8 cellular contexts compared by ENCODE assay signal in genomic region chr12:26831959-26832816, GRCh38. TPM values are rescaled to one million over a fixed set of nuclear protein-coding genes. Genes with fewer than 3 reads are reported as not detected.
A peak's percentile ranks its signal among the peaks of the same experiment; 100 is the strongest.
DNase-seq lines count a peak whose midpoint lies in the region; ATAC-seq and TF ChIP-seq lines count a peak whose summit lies in the region.

No MANE protein-coding gene starts in this region.

- no peaks in the 10 kb centered on the region for H3K36me3 ChIP-seq in CD4-positive, alpha-beta memory T cell (ENCODE audit: insufficient read depth, low read length)

- H3K9me3 Mint-ChIP-seq in CD4-positive, alpha-beta memory T cell, result peaks cover 0 to 2% (median 0%) of the 10 kb centered on the region in 8 donors
- no peaks in the 10 kb centered on the region for H3K9me3 Mint-ChIP-seq in activated T-cell treated with anti-CD3 and anti-CD28 coated beads, Interleukin-2, amount 50 U/mL, for 72 hours
- H3K9me3 Mint-ChIP-seq in natural killer cell, result no peaks in the 10 kb centered on the region

- no peaks in the 10 kb centered on the region for H3K27me3 Mint-ChIP-seq in CD4-positive, alpha-beta memory T cell
- no peaks in the 10 kb centered on the region for H3K27me3 Mint-ChIP-seq in activated T-cell treated with anti-CD3 and anti-CD28 coated beads, Interleukin-2, amount 50 U/mL, for 72 hours (ENCODE audit: low read depth)
- no peaks in the 10 kb centered on the region for H3K27me3 Mint-ChIP-seq in natural killer cell (ENCODE audit: low read depth in 2 of 2)

- POLR2A ChIA-PET in CD4-positive, alpha-beta memory T cell (lab: Charles Lee; ENCODE audit: partially characterized antibody), result interaction anchor here (0.6 to 2.8 kb wide), 24 partner anchors 10 to 1581 kb away, joined by 3 to 45 read pairs (median 4); partner anchors contain the start of genes CCDC91, FGFR1OP2, KLHL42 and KRAS

- peaks cover 36 to 62% (median 46%) of the 10 kb centered on the region in 4 donors for H3K4me1 Mint-ChIP-seq in CD4-positive, alpha-beta memory T cell
- peaks cover 53% of the 10 kb centered on the region for H3K4me1 Mint-ChIP-seq in activated T-cell treated with anti-CD3 and anti-CD28 coated beads, Interleukin-2, amount 50 U/mL, for 72 hours (ENCODE audit: low read depth)
- H3K4me1 Mint-ChIP-seq in natural killer cell, result peaks cover 49 to 51% of the 10 kb centered on the region in 2 donors

- H3K27me3 ChIP-seq in CD4-positive, alpha-beta memory T cell (ENCODE audit: insufficient read depth, low read length), result no peaks in the 10 kb centered on the region

- H3K4me1 ChIP-seq in CD4-positive, alpha-beta memory T cell (ENCODE audit: insufficient read depth, low read length), result peaks cover 25% of the 10 kb centered on the region

- no peaks in the 10 kb centered on the region for H3K9me3 ChIP-seq in CD4-positive, alpha-beta memory T cell (ENCODE audit: control insufficient read depth in 1 of 2, low read length in 2 of 2)

- H3K36me3 Mint-ChIP-seq in CD4-positive, alpha-beta memory T cell, result peaks cover 0 to 8% of the 10 kb centered on the region in 2 donors
- peaks cover 1 to 6% of the 10 kb centered on the region in 2 donors for H3K36me3 Mint-ChIP-seq in activated T-cell treated with anti-CD3 and anti-CD28 coated beads, Interleukin-2, amount 50 U/mL, for 72 hours (ENCODE audit: insufficient read depth in 2 of 2)
- H3K36me3 Mint-ChIP-seq in natural killer cell, result no peaks in the 10 kb centered on the region

- peak overlapping the region; percentile 96 to 99 (median 99) for H3K27ac Mint-ChIP-seq in CD4-positive, alpha-beta memory T cell
- H3K27ac Mint-ChIP-seq in activated T-cell treated with anti-CD3 and anti-CD28 coated beads, Interleukin-2, amount 50 U/mL, for 72 hours, result peak overlapping the region; percentile 96
- peak overlapping the region; percentile 97 to 98 for H3K27ac Mint-ChIP-seq in natural killer cell

- ATAC-seq in GM19351 (IDR thresholded peaks at IDR 0.05; ENCODE audit: unreplicated experiment), result peak; percentile 56
- peak; percentile 50 for ATAC-seq in HG03460 (IDR thresholded peaks at IDR 0.05; ENCODE audit: unreplicated experiment)
- peak; percentile 71 to 73 for ATAC-seq in activated T-cell treated with anti-CD3 and anti-CD28 coated beads, Interleukin-2, amount 50 U/mL, for 72 hours (replicated peaks in 1 of 2)
- ATAC-seq in natural killer cell, result peak; percentile 48 to 70 (median 51)

- no peak for TF ChIP-seq CTCF in natural killer cell (IDR thresholded peaks at IDR 0.05)

- intact Hi-C loops in CD4-positive, alpha-beta memory T cell (cut with micrococcal nuclease), result loop anchor here (1.0 to 5.0 kb wide), 5 partner anchors 53 to 717 kb away; partner anchors contain the start of genes PPFIBP1 and STK38L
- intact Hi-C loops in natural killer cell (cut with micrococcal nuclease), result loop anchor here (1.0 to 10.0 kb wide), 3 partner anchors 53 to 183 kb away; partner anchors contain the start of genes FGFR1OP2 and TM7SF3

- H3K27ac ChIP-seq in CD4-positive, alpha-beta memory T cell (ENCODE audit: low read depth, low read length), result peak overlapping the region; percentile 69

- H3K4me3 ChIP-seq in CD4-positive, alpha-beta memory T cell (ENCODE audit: low read length in 2 of 2), result peak overlapping the region; percentile 90 to 91

- H3K4me3 Mint-ChIP-seq in CD4-positive, alpha-beta memory T cell, result peak overlapping the region; percentile 97 to 99 (median 99)
- peak overlapping the region; percentile 95 to 98 for H3K4me3 Mint-ChIP-seq in activated T-cell treated with anti-CD3 and anti-CD28 coated beads, Interleukin-2, amount 50 U/mL, for 72 hours
- peak overlapping the region; percentile 97 for H3K4me3 Mint-ChIP-seq in natural killer cell

- CTCF ChIA-PET in CD4-positive, alpha-beta memory T cell (lab: Charles Lee; ENCODE audit: partially characterized antibody), result interaction anchor here (1.0 to 4.8 kb wide), 11 partner anchors 10 to 474 kb away, joined by 3 to 25 read pairs (median 5); partner anchors contain the start of gene TM7SF3

- DNase-seq in CD4-positive, alpha-beta memory T cell, result peak; percentile 66 to 75 (median 72)
- DNase-seq in OCI-M1 (lab: John Stamatoyannopoulos, UW) (peak; percentile 92), fibroblast of gingiva (ENCODE audit: low read depth) (peak; percentile 65), natural killer cell (peak; percentile 64)
- DNase-seq in activated T-cell treated with anti-CD3 and anti-CD28 coated beads, Interleukin-2, amount 50 U/mL, for 72 hours, result peak; percentile 77 to 79
- peak; percentile 57 for DNase-seq in stimulated activated naive CD4-positive, alpha-beta T cell treated with Interleukin-2 at 50 U/mL for 16 hours (lab: John Stamatoyannopoulos, UW)

RNA-seq across cellular contexts. Expression of gene ITPR2, which starts 0.8 kb away (rescaled TPM):
- 10 to 100 TPM; 54.7 to 55.6 TPM for total RNA-seq in CD4-positive, alpha-beta memory T cell
- polyA plus RNA-seq in CD4-positive, alpha-beta memory T cell, result 10 to 100 TPM in 1 of 2 donors, 1 to 10 TPM in 1; 4.7 to 13.4 TPM
- 10 to 100 TPM; 44.3 to 55.5 TPM for total RNA-seq in activated T-cell treated with anti-CD3 and anti-CD28 coated beads, Interleukin-2, amount 50 U/mL, for 72 hours
- 10 to 100 TPM; 59.1 to 70.7 (median 68.2) TPM for total RNA-seq in natural killer cell

Comparison
In these comparisons a context has a peak if more than half of its experiments do, and no peak if none do; other contexts are left out.
1. Peak in every context shown above with its lines: DNase-seq, ATAC-seq, H3K4me3 ChIP-seq and H3K27ac ChIP-seq.